ENCODE assay signal across 17 cellular contexts in genomic region chr9:73114958-73115357, GRCh38. TPM values are rescaled to one million over a fixed set of nuclear protein-coding genes. Genes with fewer than 3 reads are reported as not detected.
DNase-seq lines count a peak whose midpoint lies in the region; FAIRE-seq and TF ChIP-seq lines count a peak whose summit lies in the region.
"Had no signal": no experiment of that assay in that cellular context is flagged by ENCODE, and none has a peak within 500 bp of the region (broad histone marks: within the 10 kb centered on the region; RNA-seq: fewer than 3 reads in every experiment).

No MANE protein-coding gene starts in this region.

- TF ChIP-seq CTCF in AG10803 (conservative IDR thresholded peaks at IDR 0.05; ENCODE audit: low read length) (no peak), KMS-11 (conservative IDR thresholded peaks at IDR 0.05; ENCODE audit: low read depth, low read length) (no peak), astrocyte (IDR thresholded peaks at IDR 0.05; ENCODE audit: insufficient read depth, low read depth, low read length) (no peak)

- H3K4me3 Mint-ChIP-seq in astrocyte (ENCODE audit: unreplicated experiment), result no peak overlapping the region
- H3K4me3 Mint-ChIP-seq: CD14-positive monocyte had no signal

- H3K4me1 Mint-ChIP-seq in astrocyte (ENCODE audit: low read depth, unreplicated experiment), result peaks cover 29% of the 10 kb centered on the region
- H3K4me1 Mint-ChIP-seq: CD14-positive monocyte had no signal

- H3K9ac ChIP-seq in KMS-11 (no peak overlapping the region), astrocyte (ENCODE audit: low read length) (no peak overlapping the region)

- no peaks in the 10 kb centered on the region for H3K36me3 ChIP-seq in KMS-11 (ENCODE audit: insufficient read depth)
- H3K36me3 ChIP-seq in astrocyte (ENCODE audit: insufficient read depth, low read length), result no peaks in the 10 kb centered on the region

- no peaks in the 10 kb centered on the region for H3K9me3 Mint-ChIP-seq in astrocyte (ENCODE audit: unreplicated experiment)

- H2AFZ ChIP-seq in KMS-11 (ENCODE audit: low read depth) (no peak overlapping the region), astrocyte (ENCODE audit: low read depth, low read length) (no peak overlapping the region)

- H3K79me2 ChIP-seq in KMS-11 (ENCODE audit: insufficient read depth, low read depth), result no peaks in the 10 kb centered on the region
- H3K79me2 ChIP-seq in astrocyte (ENCODE audit: insufficient read depth, low read length), result no peaks in the 10 kb centered on the region

- H4K20me1 ChIP-seq in KMS-11 (ENCODE audit: insufficient read depth), result no peaks in the 10 kb centered on the region
- no peaks in the 10 kb centered on the region for H4K20me1 ChIP-seq in astrocyte (ENCODE audit: insufficient read depth, low read length)

- DNase-seq in AG10803 (ENCODE audit: low read depth) (peak; percentile 54), astrocyte (ENCODE audit: low read depth) (no peak), kidney tubule cell (ENCODE audit: low spot score) (peak; percentile 31), cardiac septum (ENCODE audit: low spot score) (no peak), NCI-H524 treated with DMSO at 0.1 percent for 48 hours (lab: John Stamatoyannopoulos, UW) (no peak), NCI-H1417 (lab: John Stamatoyannopoulos, UW) (no peak), DMS53 treated with DMSO at 0.1 percent for 48 hours (lab: John Stamatoyannopoulos, UW; ENCODE audit: unreplicated experiment) (no peak)
- DNase-seq: DMS79 treated with DMSO at 0.1 percent for 48 hours, HCEC 1CT, IMR-90, NCI-H146, NCI-H2081 treated with DMSO at 0.1 percent for 48 hours, NCI-H2227 treated with DMSO at 0.1 percent for 48 hours, NCI-H526, OCI-M1 had no signal

- H3K27ac Mint-ChIP-seq in astrocyte (ENCODE audit: unreplicated experiment), result no peak overlapping the region
- H3K27ac Mint-ChIP-seq: CD14-positive monocyte had no signal

- no peaks in the 10 kb centered on the region for H3K9me3 ChIP-seq in astrocyte (ENCODE audit: insufficient read depth, low read depth, low read length)

- H3K27ac ChIP-seq in KMS-11 (no peak overlapping the region), astrocyte (ENCODE audit: low read depth, low read length) (no peak overlapping the region)

- peaks cover 36% of the 10 kb centered on the region for H3K4me1 ChIP-seq in KMS-11 (ENCODE audit: low read depth, poor library complexity, severe bottlenecking)
- H3K4me1 ChIP-seq in astrocyte (ENCODE audit: insufficient read depth, low read length), result peaks cover 13% of the 10 kb centered on the region

- H3K27me3 ChIP-seq in KMS-11 (ENCODE audit: insufficient read depth, low read depth) (no peaks in the 10 kb centered on the region), astrocyte (ENCODE audit: insufficient read depth, low read length) (no peaks in the 10 kb centered on the region)

- peak overlapping the region; percentile 19; the same call in 1 of the 2 replicates for H3K4me2 ChIP-seq in KMS-11
- no peak overlapping the region for H3K4me2 ChIP-seq in astrocyte (ENCODE audit: low read length)

- intact Hi-C loops in cardiac septum (cut with DNase I), result no loop called here

- H3K4me3 ChIP-seq in AG10803 (ENCODE audit: low read length), result no peak overlapping the region
- H3K4me3 ChIP-seq in KMS-11 (IDR thresholded peaks at IDR 0.05; ENCODE audit: insufficient read depth, low read depth, low read length), result no peak overlapping the region
- no peak overlapping the region for H3K4me3 ChIP-seq in astrocyte (ENCODE audit: insufficient read depth, low read depth, low read length)

- H3K36me3 Mint-ChIP-seq in astrocyte (ENCODE audit: low read depth, unreplicated experiment), result no peaks in the 10 kb centered on the region
- H3K36me3 Mint-ChIP-seq: CD14-positive monocyte had no signal

- no peaks in the 10 kb centered on the region for H3K27me3 Mint-ChIP-seq in astrocyte (ENCODE audit: low read depth, unreplicated experiment)

- peak; percentile 5 for FAIRE-seq in astrocyte (lab: Jason Lieb, UNC)

RNA-seq across cellular contexts. Expression of gene ANXA1, which starts 36.7 kb away (rescaled TPM):
- total RNA-seq in astrocyte (447 and 637 TPM in 2 replicates), cardiac septum (42.7 TPM)

Comparison
In these comparisons a context has a peak if more than half of its experiments do, and no peak if none do; other contexts are left out.
1. DNase-seq: peak in AG10803 (single experiment) and kidney tubule cell (single experiment); none in astrocyte (single experiment), cardiac septum (single experiment), NCI-H524 treated with DMSO at 0.1 percent for 48 hours (single experiment), NCI-H1417 (0 of 3) and DMS53 treated with DMSO at 0.1 percent for 48 hours (single experiment).
2. RNA of gene ANXA1, which starts 36.7 kb away (total RNA-seq): 447 to 637 TPM in astrocyte; 42.7 TPM in cardiac septum (single experiment); every median in the first group is over 10 times any median in the second.